ENCODE assay signal across 14 cellular contexts in the genomic region with DNA sequence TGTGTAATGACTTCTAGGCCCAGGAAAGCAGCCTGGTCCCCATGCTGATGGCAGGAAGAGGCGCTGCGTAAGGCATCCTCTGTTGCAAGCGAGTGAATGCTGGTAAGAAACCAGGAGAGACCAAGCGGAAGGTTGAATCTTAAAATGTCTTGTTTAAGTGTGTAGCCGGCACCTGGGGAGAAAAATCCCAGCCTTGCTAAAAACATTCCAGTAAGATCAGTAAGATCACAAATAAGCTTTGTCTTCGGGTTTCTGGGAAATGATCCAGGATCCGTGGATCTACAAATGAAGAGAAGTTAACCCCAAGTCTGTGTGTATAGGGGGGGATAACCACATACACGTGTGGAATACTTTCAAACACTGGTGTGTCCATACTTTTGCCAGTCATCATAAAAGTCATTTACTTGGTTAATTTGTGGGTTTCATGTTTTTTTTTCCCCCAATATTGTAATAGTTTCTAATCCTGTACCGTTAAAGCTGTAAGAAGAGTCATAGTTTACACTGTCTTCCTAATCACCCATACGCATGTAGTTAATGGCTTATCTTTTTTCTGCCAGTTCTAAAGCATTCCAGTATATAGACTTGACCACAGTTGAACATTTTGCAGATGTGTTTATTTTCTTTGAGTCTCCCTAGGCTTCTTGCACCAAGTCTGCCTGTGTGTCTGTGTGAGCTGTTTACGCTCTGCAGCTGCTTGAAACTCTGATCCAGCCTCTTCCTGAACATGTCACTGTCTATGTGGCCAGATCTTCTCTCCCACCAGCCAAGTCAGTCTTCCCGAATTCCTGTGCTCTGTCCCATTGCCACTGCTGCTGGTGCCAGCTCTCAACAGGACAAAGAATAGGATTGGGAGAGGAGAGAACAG.
DNase-seq lines count a peak whose midpoint lies in the region; ATAC-seq and TF ChIP-seq lines count a peak whose summit lies in the region.
"Had no signal": no experiment of that assay in that cellular context is flagged by ENCODE, and none has a peak within 500 bp of the region (broad histone marks: within the 10 kb centered on the region; RNA-seq: fewer than 3 reads in every experiment).

No MANE protein-coding gene starts in this region.

- H3K4me3 ChIP-seq in adipocyte (ENCODE audit: low read length), result no peak overlapping the region
- H3K4me3 ChIP-seq in skeletal muscle cell (ENCODE audit: low read depth, low read length), result no peak overlapping the region
- H3K4me3 ChIP-seq in thyroid gland (replicated peaks in 1 of 3), result no peak overlapping the region
- H3K4me3 ChIP-seq: skin epidermis had no signal

- no peak overlapping the region for H3K27ac ChIP-seq in thyroid gland

- TF ChIP-seq CTCF in thyroid gland (IDR thresholded peaks at IDR 0.05), result no peak

- H3K27me3 ChIP-seq in adipocyte (replicated peaks; ENCODE audit: control insufficient read depth, insufficient read depth, low read length), result no peaks in the 10 kb centered on the region
- no peaks in the 10 kb centered on the region for H3K27me3 ChIP-seq in thyroid gland

- H3K4me1 ChIP-seq in adipocyte (ENCODE audit: control insufficient read depth, insufficient read depth, low read length) (no peaks in the 10 kb centered on the region), thyroid gland (no peaks in the 10 kb centered on the region)

- intact Hi-C loops in thyroid gland (cut with DNase I), result no loop called here

- no peak overlapping the region for H3K9ac ChIP-seq in adipocyte (ENCODE audit: low read length)

- WGBS in thyroid gland, 2 donors, result 78 to 84% methylated on average over 12 of the region's 12 CpGs

- TF ChIP-seq POLR2A in thyroid gland (IDR thresholded peaks at IDR 0.05), result no peak

- peak; percentile 63 for DNase-seq in GM04503 (ENCODE audit: low read depth)
- DNase-seq in adipocyte (ENCODE audit: low read depth), result peak; percentile 82
- peak; percentile 59 for DNase-seq in glomerular visceral epithelial cell (ENCODE audit: extremely low spot score)
- peak; percentile 88 for DNase-seq in skeletal muscle cell (ENCODE audit: low read depth)
- DNase-seq in stimulated activated CD4-positive, alpha-beta T cell treated with anti-CD3 and anti-CD28 coated beads, Interleukin-15, amount 100 ng/mL, for 24 hours, result no peak
- DNase-seq in COLO668 (lab: John Stamatoyannopoulos, UW; ENCODE audit: unreplicated experiment), result no peak
- no peak for DNase-seq in thyroid gland
- DNase-seq: activated CD4-positive, CD25-positive, alpha-beta regulatory T cell; hippocampal formation; NCI-H1048; NCI-H524; SHP77 treated with DMSO at 0.1 percent for 48 hours had no signal

- H3K36me3 ChIP-seq in adipocyte (ENCODE audit: control insufficient read depth, insufficient read depth, low read length, severe bottlenecking) (no peaks in the 10 kb centered on the region), thyroid gland (no peaks in the 10 kb centered on the region)

- H3K9me3 ChIP-seq in adipocyte (ENCODE audit: control insufficient read depth, low read length) (no peaks in the 10 kb centered on the region), thyroid gland (no peaks in the 10 kb centered on the region)

- no peak for ATAC-seq in HG02763 (IDR thresholded peaks at IDR 0.05; ENCODE audit: unreplicated experiment)

Comparison
In these comparisons a context has a peak if more than half of its experiments do, and no peak if none do; other contexts are left out.
1. DNase-seq: peak in GM04503 (single experiment), adipocyte (single experiment), glomerular visceral epithelial cell (single experiment) and skeletal muscle cell (single experiment); none in stimulated activated CD4-positive, alpha-beta T cell treated with anti-CD3 and anti-CD28 coated beads, Interleukin-15, amount 100 ng/mL, for 24 hours (single experiment), COLO668 (single experiment) and thyroid gland (0 of 2).